In the genomic region with DNA sequence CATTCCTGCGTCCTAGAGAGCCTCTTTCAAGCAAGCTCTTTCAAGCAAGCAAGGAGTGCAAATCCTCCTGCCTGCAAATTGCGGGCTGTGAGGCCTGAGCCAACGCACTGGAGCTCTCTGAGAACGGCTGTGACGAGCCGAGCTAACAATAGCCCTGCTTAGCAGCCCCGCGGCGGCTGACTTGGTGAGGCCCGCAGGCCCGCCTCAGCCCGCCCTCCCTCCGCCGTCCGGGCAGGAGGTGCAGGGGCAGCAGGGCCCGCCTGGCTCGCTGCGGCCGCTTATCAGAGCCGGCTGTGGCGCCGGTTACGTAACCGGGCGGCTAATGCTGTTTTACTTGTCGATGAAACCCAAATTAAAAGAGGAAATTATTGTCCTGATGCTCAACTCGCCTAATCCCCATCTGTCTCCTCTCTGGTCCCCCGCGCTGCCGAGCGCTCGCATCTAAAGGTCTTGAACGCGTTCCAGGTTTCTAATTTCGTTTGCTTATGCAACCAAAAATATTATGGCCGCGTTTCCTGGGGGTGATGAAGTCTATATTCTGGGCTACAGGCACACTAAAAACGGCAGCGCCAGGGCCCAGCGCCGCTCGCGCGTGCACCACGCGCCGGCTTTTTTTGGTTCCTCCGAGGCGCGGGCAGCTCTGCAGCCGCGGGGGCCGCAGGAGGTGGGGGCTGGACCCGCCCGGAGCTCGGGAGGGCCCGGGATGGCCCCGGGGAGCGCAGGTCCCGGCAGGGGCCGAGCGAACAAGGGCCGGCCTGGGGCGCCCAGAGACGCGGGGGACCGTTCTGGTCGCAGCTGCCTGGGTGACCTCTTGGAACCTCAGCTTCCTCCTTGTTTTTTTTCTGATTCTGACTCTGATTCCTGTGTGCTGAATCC, we compare ENCODE assay signal across 8 cellular contexts.
DNase-seq lines count a peak whose midpoint lies in the region; ATAC-seq and TF ChIP-seq lines count a peak whose summit lies in the region.

No MANE protein-coding gene starts in this region.

- H3K27ac ChIP-seq in ectodermal cell (ENCODE audit: insufficient read depth, low read depth, low read length, poor library complexity, severe bottlenecking) (peak overlapping the region; percentile 60), liver (ENCODE audit: low read depth in 1 of 2, low read length in 2 of 2) (peak overlapping the region; percentile 93)

- TF ChIP-seq RAD21 in liver (IDR thresholded peaks at IDR 0.05) = no peak

- 2% methylated on average over 68 of the region's 68 CpGs for WGBS in ectodermal cell, 2 experiments
- WGBS in liver = 1% methylated on average over 68 of the region's 68 CpGs

- H3K36me3 ChIP-seq in ectodermal cell (ENCODE audit: control insufficient read depth, insufficient read depth, low read length) = no peaks in the 10 kb centered on the region
- no peaks in the 10 kb centered on the region for H3K36me3 ChIP-seq in liver (ENCODE audit: control insufficient read depth in 4 of 4, insufficient read depth in 3 of 4, low read depth in 1 of 4, low read length in 3 of 4)

- peak overlapping the region; percentile 75 to 96 for H3K9ac ChIP-seq in liver (ENCODE audit: low read depth in 1 of 2, low read length in 2 of 2)

- H3K9me3 ChIP-seq in ectodermal cell (ENCODE audit: control insufficient read depth, low read length) (no peaks in the 10 kb centered on the region), liver (ENCODE audit: control insufficient read depth in 4 of 4, low read length in 3 of 4) (no peaks in the 10 kb centered on the region)

- peak overlapping the region; percentile 39 for H3K4me3 ChIP-seq in ectodermal cell (ENCODE audit: insufficient read depth, low read depth, low read length)
- peak overlapping the region; percentile 50 to 60 (median 59) for H3K4me3 ChIP-seq in liver (ENCODE audit: low read depth in 1 of 3, low read length in 3 of 3)

- H3K4me1 ChIP-seq in ectodermal cell (ENCODE audit: control insufficient read depth, insufficient read depth, low read length) (peaks cover 22% of the 10 kb centered on the region), liver (ENCODE audit: control insufficient read depth in 4 of 4, insufficient read depth in 4 of 4, low read length in 3 of 4) (peaks cover 8 to 28% (median 17%) of the 10 kb centered on the region in 4 donors)

- peaks cover 12% of the 10 kb centered on the region for H3K27me3 ChIP-seq in ectodermal cell (ENCODE audit: control insufficient read depth, insufficient read depth, low read length, poor library complexity, severe bottlenecking)
- H3K27me3 ChIP-seq in liver (ENCODE audit: control insufficient read depth in 4 of 4, insufficient read depth in 4 of 4, low read length in 3 of 4) = no peaks in the 10 kb centered on the region

- no peak for TF ChIP-seq CTCF in liver (IDR thresholded peaks at IDR 0.05; ENCODE audit: low read depth, low read length, missing input control)

- peak; percentile 66 for ATAC-seq in HG03066 (IDR thresholded peaks at IDR 0.05; ENCODE audit: low read depth, unreplicated experiment)
- ATAC-seq in HG02642 (IDR thresholded peaks at IDR 0.05; ENCODE audit: poor library complexity, unreplicated experiment) = no peak

- DNase-seq in EH (ENCODE audit: low read depth) (peak; percentile 92), NCI-H524 (lab: John Stamatoyannopoulos, UW) (peak; percentile 96 to 99)
- DNase-seq in activated CD4-positive, alpha-beta T cell treated with anti-CD3 and anti-CD28 coated beads, Interleukin-2, amount 50 U/mL, for 1 hour = peak; percentile 40
- DNase-seq in stimulated activated CD4-positive, alpha-beta T cell treated with anti-CD3 and anti-CD28 coated beads, Interleukin-1b, Interleukin-23, amount 100 ng/mL, for 48 hours = peak; percentile 42

TF ChIP-seq in liver, 16 proteins besides CTCF, POLR2A, EP300 and RAD21:
- TF ChIP-seq MAX (IDR thresholded peaks at IDR 0.05) = no peak
- TF ChIP-seq, protein P1, sequence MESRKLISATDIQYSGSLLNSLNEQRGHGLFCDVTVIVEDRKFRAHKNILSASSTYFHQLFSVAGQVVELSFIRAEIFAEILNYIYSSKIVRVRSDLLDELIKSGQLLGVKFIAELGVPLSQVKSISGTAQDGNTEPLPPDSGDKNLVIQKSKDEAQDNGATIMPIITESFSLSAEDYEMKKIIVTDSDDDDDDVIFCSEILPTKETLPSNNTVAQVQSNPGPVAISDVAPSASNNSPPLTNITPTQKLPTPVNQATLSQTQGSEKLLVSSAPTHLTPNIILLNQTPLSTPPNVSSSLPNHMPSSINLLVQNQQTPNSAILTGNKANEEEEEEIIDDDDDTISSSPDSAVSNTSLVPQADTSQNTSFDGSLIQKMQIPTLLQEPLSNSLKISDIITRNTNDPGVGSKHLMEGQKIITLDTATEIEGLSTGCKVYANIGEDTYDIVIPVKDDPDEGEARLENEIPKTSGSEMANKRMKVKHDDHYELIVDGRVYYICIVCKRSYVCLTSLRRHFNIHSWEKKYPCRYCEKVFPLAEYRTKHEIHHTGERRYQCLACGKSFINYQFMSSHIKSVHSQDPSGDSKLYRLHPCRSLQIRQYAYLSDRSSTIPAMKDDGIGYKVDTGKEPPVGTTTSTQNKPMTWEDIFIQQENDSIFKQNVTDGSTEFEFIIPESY (IDR thresholded peaks at IDR 0.05) = no peak
- no peak for TF ChIP-seq NR2F2 (IDR thresholded peaks at IDR 0.05)
- TF ChIP-seq HNF4A (conservative IDR thresholded peaks at IDR 0.05) = peak in 1 of 2 donors; percentile 17
- TF ChIP-seq YY1 (IDR thresholded peaks at IDR 0.05) = peak; percentile 88
- TF ChIP-seq, protein P2, sequence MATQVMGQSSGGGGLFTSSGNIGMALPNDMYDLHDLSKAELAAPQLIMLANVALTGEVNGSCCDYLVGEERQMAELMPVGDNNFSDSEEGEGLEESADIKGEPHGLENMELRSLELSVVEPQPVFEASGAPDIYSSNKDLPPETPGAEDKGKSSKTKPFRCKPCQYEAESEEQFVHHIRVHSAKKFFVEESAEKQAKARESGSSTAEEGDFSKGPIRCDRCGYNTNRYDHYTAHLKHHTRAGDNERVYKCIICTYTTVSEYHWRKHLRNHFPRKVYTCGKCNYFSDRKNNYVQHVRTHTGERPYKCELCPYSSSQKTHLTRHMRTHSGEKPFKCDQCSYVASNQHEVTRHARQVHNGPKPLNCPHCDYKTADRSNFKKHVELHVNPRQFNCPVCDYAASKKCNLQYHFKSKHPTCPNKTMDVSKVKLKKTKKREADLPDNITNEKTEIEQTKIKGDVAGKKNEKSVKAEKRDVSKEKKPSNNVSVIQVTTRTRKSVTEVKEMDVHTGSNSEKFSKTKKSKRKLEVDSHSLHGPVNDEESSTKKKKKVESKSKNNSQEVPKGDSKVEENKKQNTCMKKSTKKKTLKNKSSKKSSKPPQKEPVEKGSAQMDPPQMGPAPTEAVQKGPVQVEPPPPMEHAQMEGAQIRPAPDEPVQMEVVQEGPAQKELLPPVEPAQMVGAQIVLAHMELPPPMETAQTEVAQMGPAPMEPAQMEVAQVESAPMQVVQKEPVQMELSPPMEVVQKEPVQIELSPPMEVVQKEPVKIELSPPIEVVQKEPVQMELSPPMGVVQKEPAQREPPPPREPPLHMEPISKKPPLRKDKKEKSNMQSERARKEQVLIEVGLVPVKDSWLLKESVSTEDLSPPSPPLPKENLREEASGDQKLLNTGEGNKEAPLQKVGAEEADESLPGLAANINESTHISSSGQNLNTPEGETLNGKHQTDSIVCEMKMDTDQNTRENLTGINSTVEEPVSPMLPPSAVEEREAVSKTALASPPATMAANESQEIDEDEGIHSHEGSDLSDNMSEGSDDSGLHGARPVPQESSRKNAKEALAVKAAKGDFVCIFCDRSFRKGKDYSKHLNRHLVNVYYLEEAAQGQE (IDR thresholded peaks at IDR 0.05) = no peak
- no peak for TF ChIP-seq FOXA1 (IDR thresholded peaks at IDR 0.05)
- TF ChIP-seq HNF4G (IDR thresholded peaks at IDR 0.05) = no peak
- TF ChIP-seq GABPA (IDR thresholded peaks at IDR 0.05 in 1 of 2, conservative IDR thresholded peaks at IDR 0.05 in 1 of 2) = no peak
- TF ChIP-seq JUND (IDR thresholded peaks at IDR 0.05) = no peak
- peak; percentile 19 for TF ChIP-seq SP1 (IDR thresholded peaks at IDR 0.05)
- no peak for TF ChIP-seq FOXA2 (IDR thresholded peaks at IDR 0.05)
- no peak for TF ChIP-seq RXRA (IDR thresholded peaks at IDR 0.05)
- no peak for TF ChIP-seq ATF3 (IDR thresholded peaks at IDR 0.05)
- TF ChIP-seq TAF1 (conservative IDR thresholded peaks at IDR 0.05) = no peak
- no peak for TF ChIP-seq EGR1 (IDR thresholded peaks at IDR 0.05; ENCODE audit: low read depth in 2 of 2)

Comparison
In these comparisons a context has a peak if more than half of its experiments do, and no peak if none do; other contexts are left out.
1. DNase-seq: peak in every context shown above with its lines; median percentile 98 in NCI-H524; 92 in EH; 42 in stimulated activated CD4-positive, alpha-beta T cell treated with anti-CD3 and anti-CD28 coated beads, Interleukin-1b, Interleukin-23, amount 100 ng/mL, for 48 hours; 40 in activated CD4-positive, alpha-beta T cell treated with anti-CD3 and anti-CD28 coated beads, Interleukin-2, amount 50 U/mL, for 1 hour.